12 cellular contexts compared by ENCODE assay signal in the genomic region with DNA sequence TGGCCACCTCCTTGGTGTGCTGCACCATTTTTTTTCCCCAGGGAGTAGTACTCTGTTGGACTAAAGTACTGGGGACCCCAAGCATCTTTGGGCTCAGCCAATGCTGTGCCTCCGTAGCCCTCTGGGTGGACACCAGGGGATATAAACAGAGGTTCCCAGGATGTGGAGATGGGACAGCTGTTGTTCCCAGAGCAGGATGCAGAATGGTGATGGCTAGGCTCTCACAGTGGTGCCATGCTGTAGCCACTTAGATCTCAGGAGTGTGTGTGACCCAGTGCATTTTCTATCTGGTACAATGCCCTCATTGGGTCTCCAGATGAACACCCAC. TPM values are rescaled to one million over a fixed set of nuclear protein-coding genes. Genes with fewer than 3 reads are reported as not detected.
"Had no signal": no experiment of that assay in that cellular context is flagged by ENCODE, and none has a peak within 500 bp of the region (broad histone marks: within the 10 kb centered on the region; RNA-seq: fewer than 3 reads in every experiment).

No MANE protein-coding gene starts in this region.

- H3K4me1 ChIP-seq: breast epithelium, parathyroid adenoma, tibial nerve had no signal

- H3K4me3 ChIP-seq: breast epithelium, dorsolateral prefrontal cortex, tibial nerve had no signal

- H3K36me3 ChIP-seq: breast epithelium, tibial nerve had no signal

- H3K27ac ChIP-seq: breast epithelium, dorsolateral prefrontal cortex, parathyroid adenoma, tibial nerve had no signal

- H3K27me3 ChIP-seq: breast epithelium, tibial nerve had no signal

- DNase-seq: activated CD4-positive, alpha-beta T cell treated with anti-CD3 and anti-CD28 coated beads, Interleukin-2, amount 50 U/mL, for 48 hours; activated CD4-positive, CD25-positive, alpha-beta regulatory T cell treated with anti-CD3 and anti-CD28 coated beads, Interleukin-2, amount 50 U/mL, for 72 hours; activated gamma-delta T cell treated with Interleukin-2 at 50 U/mL for 16 hours; activated naive CD8-positive, alpha-beta T cell treated with anti-CD3 and anti-CD28 coated beads, Interleukin-2, amount 10 ng/mL, durations not matched to agents 7 days and 5 days; aorta; dorsolateral prefrontal cortex; hippocampal formation; retina had no signal

RNA-seq across cellular contexts. Expression of gene SCIN, which starts 50.9 kb away (rescaled TPM):
- total RNA-seq: neural crest cell had no signal
